Comparison of ENCODE assay signal across 7 cellular contexts in genomic region chr12:94987270-94987669, GRCh38. TPM values are rescaled to one million over a fixed set of nuclear protein-coding genes. Genes with fewer than 3 reads are reported as not detected.
A peak's percentile ranks its signal among the peaks of the same experiment; 100 is the strongest.
DNase-seq lines count a peak whose midpoint lies in the region; ATAC-seq lines count a peak whose summit lies in the region.
"Not testable (repeated sequence)": the region's sequence is repeated elsewhere in the genome, so short reads cannot be mapped to it uniquely, and the experiment has no call there.

No MANE protein-coding gene starts in this region.

- peak overlapping the region; percentile 83 for H2AK5ac ChIP-seq in mesenchymal stem cell (ENCODE audit: low read length, severe bottlenecking)

- not testable (repeated sequence) for H2AFZ ChIP-seq in mesenchymal stem cell (ENCODE audit: low read depth, low read length)

- not testable (repeated sequence) for H3K18ac ChIP-seq in mesenchymal stem cell (ENCODE audit: low read depth in 1 of 2, low read length in 2 of 2)

- not testable (repeated sequence) for H3K9me3 ChIP-seq in CD8-positive, alpha-beta memory T cell (ENCODE audit: low read length); mesenchymal stem cell (ENCODE audit: control insufficient read depth, low read length)

- H2BK120ac ChIP-seq in mesenchymal stem cell (ENCODE audit: low read depth, low read length), result not testable (repeated sequence)

- H3K4ac ChIP-seq in mesenchymal stem cell (ENCODE audit: low read depth in 1 of 2, low read length in 2 of 2), result not testable (repeated sequence)

- not testable (repeated sequence) for H3K14ac ChIP-seq in mesenchymal stem cell (ENCODE audit: low read length in 2 of 2)

- H3K9ac ChIP-seq in mesenchymal stem cell (ENCODE audit: low read length), result not testable (repeated sequence)

- H3K9me3 Mint-ChIP-seq in CD8-positive, alpha-beta memory T cell; T-helper 1 cell treated with Interleukin-12 subunit alpha and Interleukin-12 subunit beta and Interleukin-4 antibody, amounts not matched to agents 30 μg/mL and 1 μg/mL, for 36 hours; activated CD4-positive, alpha-beta memory T cell treated with anti-CD3 and anti-CD28 coated beads, Interleukin-2, amount 10 ng/mL, durations not matched to agents 7 days and 5 days; activated naive CD4-positive, alpha-beta T cell treated with anti-CD3 and anti-CD28 coated beads for 36 hours; activated naive CD8-positive, alpha-beta T cell treated with anti-CD3 and anti-CD28 coated beads, Interleukin-2, amount 50 U/mL, for 24 hours; stimulated activated effector memory CD8-positive, alpha-beta T cell treated with anti-CD3 and anti-CD28 coated beads, Interleukin-12 subunit alpha, Interleukin-12 subunit beta, amount 100 ng/mL, for 72 hours: not testable (repeated sequence)

- H2BK15ac ChIP-seq in mesenchymal stem cell (ENCODE audit: low read depth, poor library complexity, severe bottlenecking), result not testable (repeated sequence)

- not testable (repeated sequence) for H3K36me3 ChIP-seq in CD8-positive, alpha-beta memory T cell (ENCODE audit: insufficient read depth, low read length)
- peaks cover 0 to 17% of the 10 kb centered on the region in 2 experiments for H3K36me3 ChIP-seq in mesenchymal stem cell (ENCODE audit: control insufficient read depth in 1 of 2, insufficient read depth in 2 of 2, low read depth in 1 of 2, low read length in 2 of 2)

- DNase-seq in CD8-positive, alpha-beta memory T cell; activated CD4-positive, alpha-beta memory T cell treated with anti-CD3 and anti-CD28 coated beads, Interleukin-2, amount 10 ng/mL, durations not matched to agents 7 days and 5 days; activated naive CD4-positive, alpha-beta T cell treated with anti-CD3 and anti-CD28 coated beads for 36 hours; activated naive CD8-positive, alpha-beta T cell treated with anti-CD3 and anti-CD28 coated beads, Interleukin-2, amount 50 U/mL, for 24 hours; mesenchymal stem cell; stimulated activated effector memory CD8-positive, alpha-beta T cell treated with anti-CD3 and anti-CD28 coated beads, Interleukin-12 subunit alpha, Interleukin-12 subunit beta, amount 100 ng/mL, for 72 hours (ENCODE audit: low spot score in 2 of 2): not testable (repeated sequence)

- CTCF ChIA-PET in CD8-positive, alpha-beta memory T cell (lab: Charles Lee); activated CD4-positive, alpha-beta memory T cell treated with anti-CD3 and anti-CD28 coated beads, Interleukin-2, amount 10 ng/mL, durations not matched to agents 7 days and 5 days (lab: Charles Lee); activated naive CD4-positive, alpha-beta T cell treated with anti-CD3 and anti-CD28 coated beads for 36 hours (lab: Charles Lee): not testable (repeated sequence)

- H3K4me1 Mint-ChIP-seq in CD8-positive, alpha-beta memory T cell, result peaks cover 47 to 57% (median 56%) of the 10 kb centered on the region in 3 donors
- H3K4me1 Mint-ChIP-seq in T-helper 1 cell treated with Interleukin-12 subunit alpha and Interleukin-12 subunit beta and Interleukin-4 antibody, amounts not matched to agents 30 μg/mL and 1 μg/mL, for 36 hours (ENCODE audit: low read depth), result peaks cover 38% of the 10 kb centered on the region
- H3K4me1 Mint-ChIP-seq in activated CD4-positive, alpha-beta memory T cell treated with anti-CD3 and anti-CD28 coated beads, Interleukin-2, amount 10 ng/mL, durations not matched to agents 7 days and 5 days, result peaks cover 46% of the 10 kb centered on the region
- H3K4me1 Mint-ChIP-seq in activated naive CD4-positive, alpha-beta T cell treated with anti-CD3 and anti-CD28 coated beads for 36 hours (ENCODE audit: low read depth), result peaks cover 61% of the 10 kb centered on the region
- H3K4me1 Mint-ChIP-seq in activated naive CD8-positive, alpha-beta T cell treated with anti-CD3 and anti-CD28 coated beads, Interleukin-2, amount 50 U/mL, for 24 hours, result peaks cover 58% of the 10 kb centered on the region
- H3K4me1 Mint-ChIP-seq in stimulated activated effector memory CD8-positive, alpha-beta T cell treated with anti-CD3 and anti-CD28 coated beads, Interleukin-12 subunit alpha, Interleukin-12 subunit beta, amount 100 ng/mL, for 72 hours, result peaks cover 43% of the 10 kb centered on the region

- POLR2A ChIA-PET in CD8-positive, alpha-beta memory T cell (lab: Charles Lee), result not testable (repeated sequence)
- POLR2A ChIA-PET in activated CD4-positive, alpha-beta memory T cell treated with anti-CD3 and anti-CD28 coated beads, Interleukin-2, amount 10 ng/mL, durations not matched to agents 7 days and 5 days (lab: Charles Lee), result interaction anchor here (1.7 kb wide), 1 partner anchor 17 kb away, joined by 4 read pairs; the partner anchor contains the start of gene NDUFA12

- H3K4me3 ChIP-seq in CD8-positive, alpha-beta memory T cell (ENCODE audit: low read length); mesenchymal stem cell (ENCODE audit: insufficient read depth in 1 of 2, low read depth in 1 of 2, low read length in 2 of 2): not testable (repeated sequence)

- H3K79me1 ChIP-seq in mesenchymal stem cell (replicated peaks; ENCODE audit: low read length, poor library complexity, severe bottlenecking), result peaks cover 20% of the 10 kb centered on the region

- 95% methylated on average over 6 of the region's 6 CpGs for WGBS in mesenchymal stem cell

- not testable (repeated sequence) for ATAC-seq in activated naive CD8-positive, alpha-beta T cell treated with anti-CD3 and anti-CD28 coated beads, Interleukin-2, amount 50 U/mL, for 24 hours; stimulated activated effector memory CD8-positive, alpha-beta T cell treated with anti-CD3 and anti-CD28 coated beads, Interleukin-12 subunit alpha, Interleukin-12 subunit beta, amount 100 ng/mL, for 72 hours

- peaks cover 69% of the 10 kb centered on the region for H3K4me1 ChIP-seq in CD8-positive, alpha-beta memory T cell (ENCODE audit: insufficient read depth, low read length)
- H3K4me1 ChIP-seq in mesenchymal stem cell (ENCODE audit: control insufficient read depth, insufficient read depth, low read depth, low read length), result not testable (repeated sequence)

- H3K27me3 ChIP-seq in CD8-positive, alpha-beta memory T cell (ENCODE audit: insufficient read depth, low read length, poor library complexity, severe bottlenecking); mesenchymal stem cell (ENCODE audit: control insufficient read depth in 1 of 2, insufficient read depth in 1 of 2, low read length in 2 of 2): not testable (repeated sequence)

- H3K27me3 Mint-ChIP-seq in CD8-positive, alpha-beta memory T cell; T-helper 1 cell treated with Interleukin-12 subunit alpha and Interleukin-12 subunit beta and Interleukin-4 antibody, amounts not matched to agents 30 μg/mL and 1 μg/mL, for 36 hours (ENCODE audit: low read depth); activated CD4-positive, alpha-beta memory T cell treated with anti-CD3 and anti-CD28 coated beads, Interleukin-2, amount 10 ng/mL, durations not matched to agents 7 days and 5 days; activated naive CD4-positive, alpha-beta T cell treated with anti-CD3 and anti-CD28 coated beads for 36 hours (ENCODE audit: low read depth); activated naive CD8-positive, alpha-beta T cell treated with anti-CD3 and anti-CD28 coated beads, Interleukin-2, amount 50 U/mL, for 24 hours: not testable (repeated sequence)

- H2BK5ac ChIP-seq in mesenchymal stem cell (ENCODE audit: low read depth, low read length, poor library complexity, severe bottlenecking), result not testable (repeated sequence)

- H4K91ac ChIP-seq in mesenchymal stem cell (ENCODE audit: low read length), result peak overlapping the region; percentile 61

- H3K4me2 ChIP-seq in mesenchymal stem cell (ENCODE audit: low read length, poor library complexity, severe bottlenecking), result not testable (repeated sequence)

- not testable (repeated sequence) for H3K23ac ChIP-seq in mesenchymal stem cell (ENCODE audit: low read length in 2 of 2)

- not testable (repeated sequence) for H4K8ac ChIP-seq in mesenchymal stem cell (ENCODE audit: low read length)

- intact Hi-C loops in activated naive CD4-positive, alpha-beta T cell treated with anti-CD3 and anti-CD28 coated beads for 36 hours (cut with micrococcal nuclease), result loop anchor here (5.0 to 10.0 kb wide), 3 partner anchors 45 to 842 kb away; partner anchors contain the start of genes NR2C1 and PLXNC1

- peak overlapping the region in 4 of 7 donors; percentile 34 to 60 (median 51) for H3K4me3 Mint-ChIP-seq in CD8-positive, alpha-beta memory T cell
- H3K4me3 Mint-ChIP-seq in T-helper 1 cell treated with Interleukin-12 subunit alpha and Interleukin-12 subunit beta and Interleukin-4 antibody, amounts not matched to agents 30 μg/mL and 1 μg/mL, for 36 hours; activated CD4-positive, alpha-beta memory T cell treated with anti-CD3 and anti-CD28 coated beads, Interleukin-2, amount 10 ng/mL, durations not matched to agents 7 days and 5 days; activated naive CD4-positive, alpha-beta T cell treated with anti-CD3 and anti-CD28 coated beads for 36 hours; activated naive CD8-positive, alpha-beta T cell treated with anti-CD3 and anti-CD28 coated beads, Interleukin-2, amount 50 U/mL, for 24 hours; stimulated activated effector memory CD8-positive, alpha-beta T cell treated with anti-CD3 and anti-CD28 coated beads, Interleukin-12 subunit alpha, Interleukin-12 subunit beta, amount 100 ng/mL, for 72 hours: not testable (repeated sequence)

- peak overlapping the region in 1 of 2 experiments; percentile 66 for H2BK12ac ChIP-seq in mesenchymal stem cell (ENCODE audit: low read length in 2 of 2)

- H3K27ac Mint-ChIP-seq in CD8-positive, alpha-beta memory T cell, result peak overlapping the region in 5 of 8 donors; percentile 61 to 74 (median 74)
- peak overlapping the region; percentile 81 for H3K27ac Mint-ChIP-seq in T-helper 1 cell treated with Interleukin-12 subunit alpha and Interleukin-12 subunit beta and Interleukin-4 antibody, amounts not matched to agents 30 μg/mL and 1 μg/mL, for 36 hours
- peak overlapping the region; percentile 54 for H3K27ac Mint-ChIP-seq in activated CD4-positive, alpha-beta memory T cell treated with anti-CD3 and anti-CD28 coated beads, Interleukin-2, amount 10 ng/mL, durations not matched to agents 7 days and 5 days
- peak overlapping the region; percentile 61 for H3K27ac Mint-ChIP-seq in activated naive CD4-positive, alpha-beta T cell treated with anti-CD3 and anti-CD28 coated beads for 36 hours
- H3K27ac Mint-ChIP-seq in activated naive CD8-positive, alpha-beta T cell treated with anti-CD3 and anti-CD28 coated beads, Interleukin-2, amount 50 U/mL, for 24 hours, result peak overlapping the region; percentile 77
- H3K27ac Mint-ChIP-seq in stimulated activated effector memory CD8-positive, alpha-beta T cell treated with anti-CD3 and anti-CD28 coated beads, Interleukin-12 subunit alpha, Interleukin-12 subunit beta, amount 100 ng/mL, for 72 hours, result peak overlapping the region; percentile 35

- not testable (repeated sequence) for H3K27ac ChIP-seq in CD8-positive, alpha-beta memory T cell (ENCODE audit: low read depth, low read length); mesenchymal stem cell (ENCODE audit: low read length, poor library complexity, severe bottlenecking)

- H3K36me3 Mint-ChIP-seq in CD8-positive, alpha-beta memory T cell, result peaks cover 5 to 36% (median 18%) of the 10 kb centered on the region in 3 donors
- peaks cover 22% of the 10 kb centered on the region for H3K36me3 Mint-ChIP-seq in T-helper 1 cell treated with Interleukin-12 subunit alpha and Interleukin-12 subunit beta and Interleukin-4 antibody, amounts not matched to agents 30 μg/mL and 1 μg/mL, for 36 hours (ENCODE audit: low read depth)
- peaks cover 52% of the 10 kb centered on the region for H3K36me3 Mint-ChIP-seq in activated CD4-positive, alpha-beta memory T cell treated with anti-CD3 and anti-CD28 coated beads, Interleukin-2, amount 10 ng/mL, durations not matched to agents 7 days and 5 days (ENCODE audit: low read depth)
- peaks cover 25% of the 10 kb centered on the region for H3K36me3 Mint-ChIP-seq in activated naive CD4-positive, alpha-beta T cell treated with anti-CD3 and anti-CD28 coated beads for 36 hours (ENCODE audit: low read depth)
- H3K36me3 Mint-ChIP-seq in activated naive CD8-positive, alpha-beta T cell treated with anti-CD3 and anti-CD28 coated beads, Interleukin-2, amount 50 U/mL, for 24 hours (ENCODE audit: low read depth), result peaks cover 31% of the 10 kb centered on the region
- H3K36me3 Mint-ChIP-seq in stimulated activated effector memory CD8-positive, alpha-beta T cell treated with anti-CD3 and anti-CD28 coated beads, Interleukin-12 subunit alpha, Interleukin-12 subunit beta, amount 100 ng/mL, for 72 hours, result peaks cover 53% of the 10 kb centered on the region

RNA-seq across cellular contexts. Expression of gene NDUFA12, which starts 16.2 kb away (rescaled TPM):
- 100 to 1,000 TPM; 133 to 149 TPM for total RNA-seq in CD8-positive, alpha-beta memory T cell
- 245 TPM for polyA plus RNA-seq in CD8-positive, alpha-beta memory T cell
- 100 to 1,000 TPM; 155 to 167 TPM for total RNA-seq in activated CD4-positive, alpha-beta memory T cell treated with anti-CD3 and anti-CD28 coated beads, Interleukin-2, amount 10 ng/mL, durations not matched to agents 7 days and 5 days
- 100 to 1,000 TPM; 147 to 160 TPM for total RNA-seq in activated naive CD4-positive, alpha-beta T cell treated with anti-CD3 and anti-CD28 coated beads for 36 hours
- polyA plus RNA-seq in mesenchymal stem cell (2013, experiment 1 of 2), result 219 TPM
- 217 TPM for polyA plus RNA-seq in mesenchymal stem cell (2013, experiment 2 of 2)
